Comparison of ENCODE assay signal across 1 cellular context in the genomic region with DNA sequence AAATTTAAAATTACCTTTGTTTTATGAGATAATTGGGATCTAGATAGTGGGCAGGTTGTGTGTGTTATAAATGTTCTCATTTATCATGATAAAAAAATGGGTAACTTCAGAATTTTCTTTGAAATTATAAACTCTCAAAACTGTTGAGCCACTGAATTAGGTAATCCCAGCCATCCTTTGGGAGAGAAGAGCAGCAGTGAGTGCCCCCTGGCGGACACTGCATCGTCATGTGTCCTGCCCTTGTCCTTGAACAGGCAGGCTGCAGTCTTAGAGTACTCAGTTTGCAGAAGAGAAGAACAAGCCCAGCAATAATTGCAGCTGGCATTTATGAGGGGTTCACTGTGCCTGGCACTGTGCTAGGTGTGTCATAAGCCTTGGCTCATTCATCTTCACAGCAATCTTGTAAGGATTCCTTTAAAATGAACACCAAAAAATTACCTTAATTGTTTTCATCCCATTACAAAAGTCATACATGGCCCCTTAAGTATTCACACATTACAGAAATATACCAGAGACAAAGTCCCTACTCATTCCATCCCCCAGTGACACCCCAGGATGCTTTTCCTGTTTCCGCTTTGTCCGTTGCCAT.
A peak's percentile ranks its signal among the peaks of the same experiment; 100 is the strongest.
TF ChIP-seq lines count a peak whose summit lies in the region.

No MANE protein-coding gene starts in this region.

TF ChIP-seq in GM12878, 131 proteins besides CTCF, POLR2A, EP300 and RAD21 (continued from another document):
- TF ChIP-seq, protein P1, sequence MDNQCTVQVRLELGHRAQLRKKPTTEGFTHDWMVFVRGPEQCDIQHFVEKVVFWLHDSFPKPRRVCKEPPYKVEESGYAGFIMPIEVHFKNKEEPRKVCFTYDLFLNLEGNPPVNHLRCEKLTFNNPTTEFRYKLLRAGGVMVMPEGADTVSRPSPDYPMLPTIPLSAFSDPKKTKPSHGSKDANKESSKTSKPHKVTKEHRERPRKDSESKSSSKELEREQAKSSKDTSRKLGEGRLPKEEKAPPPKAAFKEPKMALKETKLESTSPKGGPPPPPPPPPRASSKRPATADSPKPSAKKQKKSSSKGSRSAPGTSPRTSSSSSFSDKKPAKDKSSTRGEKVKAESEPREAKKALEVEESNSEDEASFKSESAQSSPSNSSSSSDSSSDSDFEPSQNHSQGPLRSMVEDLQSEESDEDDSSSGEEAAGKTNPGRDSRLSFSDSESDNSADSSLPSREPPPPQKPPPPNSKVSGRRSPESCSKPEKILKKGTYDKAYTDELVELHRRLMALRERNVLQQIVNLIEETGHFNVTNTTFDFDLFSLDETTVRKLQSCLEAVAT (IDR thresholded peaks at IDR 0.05) = no peak
- TF ChIP-seq ZNF622 (IDR thresholded peaks at IDR 0.05) = no peak
- TF ChIP-seq SP1 (IDR thresholded peaks at IDR 0.05; ENCODE audit: low read depth, low read length) = no peak
- no peak for TF ChIP-seq LARP7 (IDR thresholded peaks at IDR 0.05)
- no peak for TF ChIP-seq SREBF2 (IDR thresholded peaks at IDR 0.05; ENCODE audit: low read length)
- peak; percentile 50; the same call in 1 of the 2 replicates for TF ChIP-seq CREB1 (IDR thresholded peaks at IDR 0.05; ENCODE audit: low read depth)
- no peak for TF ChIP-seq TCF12 (IDR thresholded peaks at IDR 0.05; ENCODE audit: low read depth, low read length)
- no peak for TF ChIP-seq USF1 (IDR thresholded peaks at IDR 0.05; ENCODE audit: borderline replicate concordance, extremely low read length, insufficient read depth, low read depth, low read length)
- TF ChIP-seq, protein P2, sequence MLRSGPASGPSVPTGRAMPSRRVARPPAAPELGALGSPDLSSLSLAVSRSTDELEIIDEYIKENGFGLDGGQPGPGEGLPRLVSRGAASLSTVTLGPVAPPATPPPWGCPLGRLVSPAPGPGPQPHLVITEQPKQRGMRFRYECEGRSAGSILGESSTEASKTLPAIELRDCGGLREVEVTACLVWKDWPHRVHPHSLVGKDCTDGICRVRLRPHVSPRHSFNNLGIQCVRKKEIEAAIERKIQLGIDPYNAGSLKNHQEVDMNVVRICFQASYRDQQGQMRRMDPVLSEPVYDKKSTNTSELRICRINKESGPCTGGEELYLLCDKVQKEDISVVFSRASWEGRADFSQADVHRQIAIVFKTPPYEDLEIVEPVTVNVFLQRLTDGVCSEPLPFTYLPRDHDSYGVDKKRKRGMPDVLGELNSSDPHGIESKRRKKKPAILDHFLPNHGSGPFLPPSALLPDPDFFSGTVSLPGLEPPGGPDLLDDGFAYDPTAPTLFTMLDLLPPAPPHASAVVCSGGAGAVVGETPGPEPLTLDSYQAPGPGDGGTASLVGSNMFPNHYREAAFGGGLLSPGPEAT (IDR thresholded peaks at IDR 0.05; ENCODE audit: low read depth) = no peak
- TF ChIP-seq ZNF592 (IDR thresholded peaks at IDR 0.05) = no peak
- TF ChIP-seq STAT1 (conservative IDR thresholded peaks at IDR 0.05) = no peak
- no peak for TF ChIP-seq SIX5 (IDR thresholded peaks at IDR 0.05; ENCODE audit: low read depth, low read length, severe bottlenecking)
- TF ChIP-seq RUNX3 (IDR thresholded peaks at IDR 0.05; ENCODE audit: low read length) = no peak
- TF ChIP-seq, protein P3, sequence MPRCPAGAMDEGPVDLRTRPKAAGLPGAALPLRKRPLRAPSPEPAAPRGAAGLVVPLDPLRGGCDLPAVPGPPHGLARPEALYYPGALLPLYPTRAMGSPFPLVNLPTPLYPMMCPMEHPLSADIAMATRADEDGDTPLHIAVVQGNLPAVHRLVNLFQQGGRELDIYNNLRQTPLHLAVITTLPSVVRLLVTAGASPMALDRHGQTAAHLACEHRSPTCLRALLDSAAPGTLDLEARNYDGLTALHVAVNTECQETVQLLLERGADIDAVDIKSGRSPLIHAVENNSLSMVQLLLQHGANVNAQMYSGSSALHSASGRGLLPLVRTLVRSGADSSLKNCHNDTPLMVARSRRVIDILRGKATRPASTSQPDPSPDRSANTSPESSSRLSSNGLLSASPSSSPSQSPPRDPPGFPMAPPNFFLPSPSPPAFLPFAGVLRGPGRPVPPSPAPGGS (IDR thresholded peaks at IDR 0.05; ENCODE audit: borderline replicate concordance, insufficient read depth, low read depth, low read length, poor library complexity, severe bottlenecking) = no peak
- TF ChIP-seq MTA3 (IDR thresholded peaks at IDR 0.05; ENCODE audit: borderline replicate concordance, low read length) = no peak
- TF ChIP-seq MAX (IDR thresholded peaks at IDR 0.05; ENCODE audit: low read depth, low read length) = no peak
- TF ChIP-seq BHLHE40 (IDR thresholded peaks at IDR 0.05; ENCODE audit: borderline replicate concordance in 1 of 2, low read depth in 2 of 2, low read length in 1 of 2) = no peak
- TF ChIP-seq, protein P4, sequence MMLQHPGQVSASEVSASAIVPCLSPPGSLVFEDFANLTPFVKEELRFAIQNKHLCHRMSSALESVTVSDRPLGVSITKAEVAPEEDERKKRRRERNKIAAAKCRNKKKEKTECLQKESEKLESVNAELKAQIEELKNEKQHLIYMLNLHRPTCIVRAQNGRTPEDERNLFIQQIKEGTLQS (IDR thresholded peaks at IDR 0.05; ENCODE audit: borderline replicate concordance, extremely low read depth, low read depth, low read length) = peak; percentile 15; the same call in 1 of the 2 replicates
- TF ChIP-seq CBFB (IDR thresholded peaks at IDR 0.05; ENCODE audit: low read depth) = no peak
- no peak for TF ChIP-seq BACH1 (IDR thresholded peaks at IDR 0.05; ENCODE audit: borderline replicate concordance)
- TF ChIP-seq SMC3 (IDR thresholded peaks at IDR 0.05; ENCODE audit: borderline replicate concordance, low read length) = peak; percentile 82
